Comparison of ENCODE assay signal across 10 cellular contexts in the genomic region with DNA sequence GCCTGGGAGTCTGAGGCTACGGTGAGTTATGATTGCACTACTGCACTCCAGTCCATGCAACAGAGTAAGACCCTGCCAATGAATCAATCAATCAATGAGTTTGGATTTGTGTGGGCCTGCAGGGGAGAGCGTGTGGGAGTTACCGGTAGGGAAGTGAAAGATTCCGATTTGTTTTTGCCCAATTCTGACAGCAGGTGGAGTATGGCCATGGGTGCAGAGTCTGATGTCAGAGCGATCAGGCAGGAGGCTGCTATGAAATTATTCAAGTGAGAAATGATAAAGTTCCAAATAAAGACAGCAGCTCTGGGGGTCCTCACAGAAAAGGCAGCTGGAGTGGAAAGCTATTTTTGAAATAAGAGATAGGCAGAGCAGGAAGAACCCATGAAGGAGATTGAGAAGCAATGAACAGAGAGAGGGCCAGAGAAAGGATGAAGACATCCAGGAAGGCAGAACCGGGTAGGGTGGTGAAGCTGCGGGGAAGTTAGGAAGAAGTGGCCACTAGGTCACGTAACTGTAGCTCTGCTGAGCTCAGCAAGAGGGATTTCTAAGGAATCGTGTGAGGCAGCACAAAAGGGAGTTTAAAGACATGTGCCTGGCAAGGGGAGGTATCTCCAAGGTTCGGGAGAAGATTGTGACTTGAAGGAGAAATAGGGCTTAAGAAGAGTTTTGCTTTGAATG.
DNase-seq lines count a peak whose midpoint lies in the region; ATAC-seq and TF ChIP-seq lines count a peak whose summit lies in the region.
"Had no signal": no experiment of that assay in that cellular context is flagged by ENCODE, and none has a peak within 500 bp of the region (broad histone marks: within the 10 kb centered on the region; RNA-seq: fewer than 3 reads in every experiment).

No MANE protein-coding gene starts in this region.

- H3K4me1 ChIP-seq in effector memory CD4-positive, alpha-beta T cell (ENCODE audit: control insufficient read depth, insufficient read depth, low read length, poor library complexity, severe bottlenecking) = no peaks in the 10 kb centered on the region

- peak; percentile 60 for TF ChIP-seq CTCF in fibroblast of the aortic adventitia (IDR thresholded peaks at IDR 0.05; ENCODE audit: insufficient read depth, low read length)

- H3K27ac ChIP-seq in effector memory CD4-positive, alpha-beta T cell (ENCODE audit: insufficient read depth, low read length, poor library complexity, severe bottlenecking) = no peak overlapping the region

- H3K9me3 ChIP-seq in effector memory CD4-positive, alpha-beta T cell (ENCODE audit: control insufficient read depth, low read length) = no peaks in the 10 kb centered on the region

- H3K36me3 ChIP-seq in effector memory CD4-positive, alpha-beta T cell (ENCODE audit: control insufficient read depth, insufficient read depth, low read length) = no peaks in the 10 kb centered on the region

- ATAC-seq in HG02571 (IDR thresholded peaks at IDR 0.05; ENCODE audit: unreplicated experiment) (no peak), HG02763 (IDR thresholded peaks at IDR 0.05; ENCODE audit: unreplicated experiment) (no peak)

- DNase-seq in GM03348 (ENCODE audit: low spot score) (peak; percentile 68), NCI-H460 (ENCODE audit: extremely low read depth, low read depth) (peak; percentile 1), fibroblast of the aortic adventitia (ENCODE audit: low read depth) (peak; percentile 64), pons (ENCODE audit: low spot score) (peak; percentile 64), iPS-NIHi11 (ENCODE audit: low spot score) (no peak)
- no peak for DNase-seq in effector memory CD4-positive, alpha-beta T cell
- DNase-seq: activated effector memory CD4-positive, alpha-beta T cell treated with Interleukin-2 at 50 U/mL for 16 hours; NCI-H524 treated with DMSO at 0.1 percent for 48 hours had no signal

- no peaks in the 10 kb centered on the region for H3K27me3 ChIP-seq in effector memory CD4-positive, alpha-beta T cell (replicated peaks; ENCODE audit: control insufficient read depth, insufficient read depth, low read length, poor library complexity, severe bottlenecking)

- H3K4me3 ChIP-seq in fibroblast of the aortic adventitia (ENCODE audit: low read depth, low read length) = no peak overlapping the region
- no peak overlapping the region for H3K4me3 ChIP-seq in effector memory CD4-positive, alpha-beta T cell (ENCODE audit: insufficient read depth, low read depth, low read length, poor library complexity, severe bottlenecking)

Comparison
In these comparisons a context has a peak if more than half of its experiments do, and no peak if none do; other contexts are left out.
1. DNase-seq: peak in GM03348 (single experiment), NCI-H460 (single experiment), fibroblast of the aortic adventitia (single experiment) and pons (single experiment); none in effector memory CD4-positive, alpha-beta T cell (0 of 3) and iPS-NIHi11 (single experiment).